Comparison of ENCODE assay signal across 8 cellular contexts in genomic region chr4:114599231-114600065, GRCh38. TPM values are rescaled to one million over a fixed set of nuclear protein-coding genes. Genes with fewer than 3 reads are reported as not detected.
A peak's percentile ranks its signal among the peaks of the same experiment; 100 is the strongest.
DNase-seq lines count a peak whose midpoint lies in the region; ATAC-seq and TF ChIP-seq lines count a peak whose summit lies in the region.

No MANE protein-coding gene starts in this region.

- H3K9me2 ChIP-seq in DOHH2 (replicated peaks; ENCODE audit: control insufficient read depth, low read length): no peaks in the 10 kb centered on the region

- H3K27me3 ChIP-seq in DOHH2 (ENCODE audit: control insufficient read depth, low read length): no peaks in the 10 kb centered on the region
- no peaks in the 10 kb centered on the region for H3K27me3 ChIP-seq in mammary epithelial cell (ENCODE audit: insufficient read depth, low read length)
- H3K27me3 ChIP-seq in lung (ENCODE audit: control insufficient read depth, insufficient read depth): peaks cover 3% of the 10 kb centered on the region
- peaks cover 0 to 13% of the 10 kb centered on the region in 2 donors for H3K27me3 ChIP-seq in tibial nerve

- peaks cover 36% of the 10 kb centered on the region for H3F3A ChIP-seq in DOHH2 (ENCODE audit: control insufficient read depth, insufficient read depth)

- DNase-seq in LoVo (ENCODE audit: low spot score) (peak; percentile 44), mammary epithelial cell (peak; percentile 6), lung (ENCODE audit: low spot score) (no peak), tibial nerve (ENCODE audit: low spot score in 2 of 2) (no peak), COLO829 (ENCODE audit: low spot score) (no peak), T-helper 9 cell (no peak)

- H3K4me2 ChIP-seq in DOHH2 (ENCODE audit: low read length) (peak overlapping the region; percentile 72), mammary epithelial cell (ENCODE audit: insufficient read depth, low read depth, low read length) (peak overlapping the region; percentile 93)

- peak overlapping the region; percentile 92 for H2AFZ ChIP-seq in mammary epithelial cell (ENCODE audit: low read depth, low read length)

- peak overlapping the region; percentile 93 for H3K27ac ChIP-seq in DOHH2 (ENCODE audit: low read depth, low read length)
- no peak overlapping the region for H3K27ac ChIP-seq in mammary epithelial cell (ENCODE audit: insufficient read depth, low read depth, low read length)
- H3K27ac ChIP-seq in lung (ENCODE audit: low read depth in 1 of 2, low read length in 1 of 2): no peak overlapping the region
- peak overlapping the region; percentile 55 to 87 (median 83) for H3K27ac ChIP-seq in tibial nerve

- H4K20me1 ChIP-seq in DOHH2 (ENCODE audit: control insufficient read depth, insufficient read depth, low read depth, low read length): no peaks in the 10 kb centered on the region
- H4K20me1 ChIP-seq in mammary epithelial cell (ENCODE audit: insufficient read depth, low read length): no peaks in the 10 kb centered on the region

- peaks cover 9% of the 10 kb centered on the region; the same call in 1 of the 2 replicates for H3K9me3 ChIP-seq in DOHH2 (ENCODE audit: control insufficient read depth, insufficient read depth, low read length)
- no peaks in the 10 kb centered on the region for H3K9me3 ChIP-seq in mammary epithelial cell (replicated peaks; ENCODE audit: insufficient read depth, low read length)
- H3K9me3 ChIP-seq in lung (ENCODE audit: control insufficient read depth in 2 of 2, insufficient read depth in 1 of 2, low read length in 1 of 2): peaks cover 0 to 8% of the 10 kb centered on the region in 2 donors
- H3K9me3 ChIP-seq in tibial nerve: no peaks in the 10 kb centered on the region

- TF ChIP-seq CTCF in DOHH2 (IDR thresholded peaks at IDR 0.05; ENCODE audit: low read depth, low read length, poor library complexity, severe bottlenecking) (peak; percentile 19), mammary epithelial cell (conservative IDR thresholded peaks at IDR 0.05 in 1 of 2, IDR thresholded peaks at IDR 0.05 in 1 of 2; ENCODE audit: extremely low read depth in 1 of 2, insufficient read depth in 1 of 2, low read depth in 1 of 2, low read length in 2 of 2) (no peak), lung (IDR thresholded peaks at IDR 0.05; ENCODE audit: control extremely low read depth, extremely low read depth) (no peak), tibial nerve (IDR thresholded peaks at IDR 0.05) (no peak)

- dilution Hi-C loops in mammary epithelial cell (cut with HindIII; ENCODE audit: low sequenced_read_pairs): no loop called here

- intact Hi-C loops in mammary epithelial cell (cut with micrococcal nuclease): no loop called here

- in situ Hi-C loops in mammary epithelial cell (cut with MboI; ENCODE audit: low sequenced_read_pairs in 2 of 2): no loop called here

- H3K4me3 ChIP-seq in DOHH2 (ENCODE audit: low read length): peak overlapping the region; percentile 91
- H3K4me3 ChIP-seq in mammary epithelial cell (replicated peaks in 1 of 3; ENCODE audit: insufficient read depth in 1 of 3, low read depth in 2 of 3, low read length in 3 of 3): peak overlapping the region; percentile 28 to 56 (median 56)
- H3K4me3 ChIP-seq in lung: peak overlapping the region; percentile 26
- H3K4me3 ChIP-seq in tibial nerve: peak overlapping the region; percentile 40 to 69 (median 60)

- no peak for TF ChIP-seq POLR2A in tibial nerve (IDR thresholded peaks at IDR 0.05)

- CTCF ChIA-PET in mammary epithelial cell (lab: Charles Lee; ENCODE audit: low non-redundant PET): no interaction called here

- WGBS in mammary epithelial cell (ENCODE audit: low coverage, missing lambda C conversion rate): 3% methylated on average over 13 of the region's 50 CpGs
- 1 to 2% methylated on average over 48 to 50 of the region's 50 CpGs for WGBS in lung, 2 donors
- WGBS in tibial nerve, 2 donors: 3% methylated on average over 50 of the region's 50 CpGs

- no TSS peak for BruUV-seq in mammary epithelial cell (replicated peaks; lab: Mats Ljungman, UMichigan)

- TF ChIP-seq EP300 in tibial nerve (IDR thresholded peaks at IDR 0.05): no peak

- H3K4me1 ChIP-seq in DOHH2 (ENCODE audit: control insufficient read depth, low read length) (peaks cover 45% of the 10 kb centered on the region), mammary epithelial cell (ENCODE audit: insufficient read depth, low read length) (peaks cover 13% of the 10 kb centered on the region), lung (ENCODE audit: control insufficient read depth in 2 of 2, insufficient read depth in 2 of 2, low read length in 2 of 2) (peaks cover 0 to 7% of the 10 kb centered on the region in 2 donors), tibial nerve (peaks cover 0 to 16% (median 3%) of the 10 kb centered on the region in 4 donors)

- H3K79me2 ChIP-seq in DOHH2 (ENCODE audit: control insufficient read depth, low read length) (peaks cover 53% of the 10 kb centered on the region), mammary epithelial cell (ENCODE audit: insufficient read depth, low read length) (no peaks in the 10 kb centered on the region)

- no peak overlapping the region for H3K9ac ChIP-seq in mammary epithelial cell (ENCODE audit: insufficient read depth, low read length)

- no peak for ATAC-seq in lung (ENCODE audit: insufficient read depth, low FRiP score)
- ATAC-seq in GM19463 (IDR thresholded peaks at IDR 0.05; ENCODE audit: unreplicated experiment): no peak

- H3K36me3 ChIP-seq in DOHH2 (ENCODE audit: control insufficient read depth, low read length) (peaks cover 21% of the 10 kb centered on the region), mammary epithelial cell (ENCODE audit: insufficient read depth, low read length) (no peaks in the 10 kb centered on the region), lung (ENCODE audit: control insufficient read depth in 2 of 2, insufficient read depth in 2 of 2, low read length in 2 of 2) (no peaks in the 10 kb centered on the region), tibial nerve (no peaks in the 10 kb centered on the region)

RNA-seq across cellular contexts. Expression of gene UGT8, which starts 0.8 kb away (rescaled TPM):
- total RNA-seq in mammary epithelial cell (10 to 100 TPM in 1 of 2 donors, under 1 TPM in 1; 0.68 to 14.2 TPM), lung (1 to 10 TPM; 2.5 to 9.9 TPM), tibial nerve (10 to 100 TPM; 36.0 to 81.1 (median 60.8) TPM)
- polyA plus RNA-seq in mammary epithelial cell (1.9 TPM), lung (1 to 10 TPM in 1 of 2 donors, under 1 TPM in 1; 0.37 to 1.2 TPM)
- 4.2 TPM for polyA minus RNA-seq in mammary epithelial cell

Comparison
In these comparisons a context has a peak if more than half of its experiments do, and no peak if none do; other contexts are left out.
1. H3K27ac ChIP-seq: peak in DOHH2 (single experiment) and tibial nerve (4 of 4); none in mammary epithelial cell (single experiment) and lung (0 of 2).
2. H3K4me3 ChIP-seq: peak in every context shown above with its lines; median percentile 91 in DOHH2; 60 in tibial nerve; 56 in mammary epithelial cell; 26 in lung.
3. DNase-seq: peak in LoVo (single experiment) and mammary epithelial cell (single experiment); none in lung (single experiment), tibial nerve (0 of 2), COLO829 (single experiment) and T-helper 9 cell (single experiment).